Comparison of ENCODE assay signal across 8 cellular contexts in the genomic region with DNA sequence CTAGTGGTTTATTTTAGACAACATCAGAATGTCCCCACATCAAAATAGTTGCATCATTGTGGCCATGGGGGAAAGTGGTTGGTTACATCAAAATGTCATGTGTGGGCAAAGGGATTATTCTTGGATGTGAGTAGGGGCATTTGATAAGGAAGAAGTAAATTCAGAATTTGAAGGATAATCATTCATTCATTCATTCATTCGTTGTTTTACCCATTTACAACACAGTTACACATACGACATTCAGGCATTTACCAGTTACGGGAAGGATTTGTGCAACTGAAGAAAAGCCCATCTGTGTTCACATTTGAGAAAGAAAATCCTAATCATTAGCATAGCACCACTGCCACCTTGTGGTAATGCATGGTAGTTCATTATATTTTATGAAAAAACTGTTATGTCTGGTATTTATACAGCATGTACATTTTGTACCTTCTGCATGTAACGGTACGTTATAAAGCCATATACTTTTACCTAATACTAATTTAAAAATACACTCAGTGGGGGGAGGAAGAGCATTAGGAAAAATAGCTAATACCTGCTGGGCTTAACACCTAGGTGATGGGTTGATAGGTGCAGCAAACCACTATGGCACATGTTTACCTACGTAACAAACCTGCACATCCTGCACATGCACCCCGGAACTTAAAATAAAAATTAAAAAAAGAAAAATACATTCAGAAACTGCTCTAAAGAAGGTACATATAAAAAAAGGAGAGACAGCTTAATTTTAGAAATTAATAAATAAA.
A peak's percentile ranks its signal among the peaks of the same experiment; 100 is the strongest.
DNase-seq lines count a peak whose midpoint lies in the region; ATAC-seq and TF ChIP-seq lines count a peak whose summit lies in the region.

No MANE protein-coding gene starts in this region.

- dilution Hi-C loops in IMR-90 (cut with HindIII; ENCODE audit: low sequenced_read_pairs, unreplicated experiment), result no loop called here

- H3K4me3 ChIP-seq in IMR-90 (ENCODE audit: insufficient read depth, low read depth, low read length), result no peak overlapping the region
- H3K4me3 ChIP-seq in OCI-LY1 (ENCODE audit: low read depth, low read length, poor library complexity, severe bottlenecking), result no peak overlapping the region
- H3K4me3 ChIP-seq in body of pancreas, result no peak overlapping the region

- H2BK20ac ChIP-seq in IMR-90 (ENCODE audit: low read depth, low read length), result no peak overlapping the region

- H3K23ac ChIP-seq in IMR-90 (ENCODE audit: low read depth, low read length), result no peak overlapping the region

- H2AFZ ChIP-seq in IMR-90 (replicated peaks; ENCODE audit: low read length, poor library complexity) (no peak overlapping the region), OCI-LY1 (ENCODE audit: low read length) (no peak overlapping the region)

- H2BK120ac ChIP-seq in IMR-90 (ENCODE audit: low read depth, low read length), result no peak overlapping the region

- no peak overlapping the region for H3K56ac ChIP-seq in IMR-90 (ENCODE audit: extremely low read depth, insufficient read depth, low read length)

- TF ChIP-seq CTCF in IMR-90 (conservative IDR thresholded peaks at IDR 0.05; ENCODE audit: low read depth, low read length) (peak; percentile 84), OCI-LY1 (IDR thresholded peaks at IDR 0.05; ENCODE audit: low read length) (peak; percentile 78), body of pancreas (IDR thresholded peaks at IDR 0.05) (peak; percentile 64 to 92 (median 80))

- peaks cover 13 to 39% of the 10 kb centered on the region in 2 experiments for H3K79me1 ChIP-seq in IMR-90 (ENCODE audit: low read depth in 1 of 2, low read length in 2 of 2)

- no peaks in the 10 kb centered on the region for H3K36me3 ChIP-seq in IMR-90 (ENCODE audit: control insufficient read depth, insufficient read depth, low read length)
- no peaks in the 10 kb centered on the region for H3K36me3 ChIP-seq in OCI-LY1 (ENCODE audit: insufficient read depth, low read length)
- H3K36me3 ChIP-seq in body of pancreas (replicated peaks in 1 of 2; ENCODE audit: insufficient read depth in 1 of 2, low read depth in 2 of 2), result no peaks in the 10 kb centered on the region

- WGBS in IMR-90 (ENCODE audit: extremely low coverage in 2 of 2, insufficient read length in 1 of 2), 2 experiments, result no CpG with 5 or more reads among the region's 7 CpGs
- 11 to 13% methylated on average over 7 of the region's 7 CpGs for WGBS in body of pancreas, 2 donors

- in situ Hi-C loops in IMR-90 (cut with MboI; ENCODE audit: low sequenced_read_pairs), result loop anchor here (5.0 to 10.0 kb wide), 2 partner anchors 443 to 726 kb away; no protein-coding TSS in a partner anchor

- no peaks in the 10 kb centered on the region for H3F3A ChIP-seq in OCI-LY1 (ENCODE audit: insufficient read depth, low read length)

- no TSS peak for BruUV-seq in IMR-90 (replicated peaks; lab: Mats Ljungman, UMichigan)

- H3K27ac ChIP-seq in IMR-90 (ENCODE audit: insufficient read depth, low read length), result no peak overlapping the region
- no peak overlapping the region for H3K27ac ChIP-seq in OCI-LY1 (ENCODE audit: low read depth, low read length, poor library complexity, severe bottlenecking)
- no peak overlapping the region for H3K27ac ChIP-seq in body of pancreas

- H3K27me3 ChIP-seq in IMR-90 (ENCODE audit: control insufficient read depth, insufficient read depth, low read length), result no peaks in the 10 kb centered on the region
- H3K27me3 ChIP-seq in OCI-LY1 (ENCODE audit: insufficient read depth, low read length), result no peaks in the 10 kb centered on the region
- H3K27me3 ChIP-seq in body of pancreas, result no peaks in the 10 kb centered on the region

- H4K8ac ChIP-seq in IMR-90 (ENCODE audit: low read depth in 2 of 2, low read length in 2 of 2), result no peak overlapping the region

- TF ChIP-seq RAD21 in IMR-90 (IDR thresholded peaks at IDR 0.05; ENCODE audit: low read length), result peak; percentile 88

- peak; percentile 4 to 39 for DNase-seq in activated CD4-positive, alpha-beta T cell treated with anti-CD3 and anti-CD28 coated beads for 24 hours (ENCODE audit: low read depth in 2 of 2)
- no peak for DNase-seq in activated CD4-positive, alpha-beta T cell treated with anti-CD3 and anti-CD28 coated beads, Interleukin-2, amount 50 U/mL, for 48 hours
- DNase-seq in IMR-90 (peak; percentile 82), body of pancreas (peak in 2 of 4 donors; percentile 18 to 33), iris pigment epithelial cell (ENCODE audit: low read depth) (peak; percentile 82)
- DNase-seq in stimulated activated CD4-positive, alpha-beta T cell treated with anti-CD3 and anti-CD28 coated beads, Interleukin-4, amount 100 ng/mL, for 1 hour, result peak; percentile 4

- TF ChIP-seq POLR2A in IMR-90 (IDR thresholded peaks at IDR 0.05; ENCODE audit: low read depth, low read length) (no peak), body of pancreas (IDR thresholded peaks at IDR 0.05) (no peak)

- no peak overlapping the region for H3K9ac ChIP-seq in IMR-90 (ENCODE audit: low read depth, low read length)
- no peak overlapping the region for H3K9ac ChIP-seq in OCI-LY1 (ENCODE audit: low read length)

- H3K4ac ChIP-seq in IMR-90 (ENCODE audit: low read depth, low read length), result no peak overlapping the region

- H2AK9ac ChIP-seq in IMR-90 (replicated peaks; ENCODE audit: low read depth, low read length, poor library complexity), result no peak overlapping the region

- H2BK15ac ChIP-seq in IMR-90 (ENCODE audit: low read depth, low read length), result no peak overlapping the region

- intact Hi-C loops in IMR-90 (cut with micrococcal nuclease), result loop anchor here (1.0 to 5.0 kb wide), 4 partner anchors 70 to 700 kb away; a partner anchor contains a TSS
- intact Hi-C loops in body of pancreas (cut with DNase I), result no loop called here

- H3K4me2 ChIP-seq in IMR-90 (ENCODE audit: low read depth, low read length) (peak overlapping the region; percentile 42; the same call in 1 of the 2 replicates), OCI-LY1 (ENCODE audit: low read length) (no peak overlapping the region)

- no peak overlapping the region for H3K14ac ChIP-seq in IMR-90 (replicated peaks; ENCODE audit: low read depth, low read length)

- CTCF ChIA-PET in IMR-90 (lab: Yijun Ruan, JAX), result interaction anchor here (0.8 to 3.2 kb wide), 4 partner anchors 442 to 458 kb away, joined by 3 to 12 read pairs (median 5); no protein-coding TSS in a partner anchor

- H3K9me1 ChIP-seq in IMR-90 (ENCODE audit: insufficient read depth, low read length), result peaks cover 3% of the 10 kb centered on the region; the same call in 1 of the 2 replicates

- H4K5ac ChIP-seq in IMR-90 (ENCODE audit: low read depth, low read length), result no peak overlapping the region

- H4K91ac ChIP-seq in IMR-90 (ENCODE audit: insufficient read depth, low read depth, low read length), result no peak overlapping the region

- H3K4me1 ChIP-seq in IMR-90 (ENCODE audit: control insufficient read depth, insufficient read depth, low read length) (peaks cover 3% of the 10 kb centered on the region; the same call in 1 of the 2 replicates), OCI-LY1 (ENCODE audit: insufficient read depth, low read length, severe bottlenecking) (no peaks in the 10 kb centered on the region), body of pancreas (peaks cover 1% of the 10 kb centered on the region)

- H3K18ac ChIP-seq in IMR-90 (ENCODE audit: low read depth, low read length), result no peak overlapping the region

- POLR2A ChIA-PET in IMR-90 (lab: Charles Lee; ENCODE audit: unreplicated experiment), result no interaction called here

- H4K20me1 ChIP-seq in IMR-90 (ENCODE audit: insufficient read depth, low read length), result peaks cover 6% of the 10 kb centered on the region; the same call in 1 of the 2 replicates
- H4K20me1 ChIP-seq in OCI-LY1 (ENCODE audit: insufficient read depth, low read length), result no peaks in the 10 kb centered on the region

- no peaks in the 10 kb centered on the region for H3K79me2 ChIP-seq in OCI-LY1 (ENCODE audit: insufficient read depth, low read length)

- H2AK5ac ChIP-seq in IMR-90 (ENCODE audit: low read depth, low read length), result no peak overlapping the region

- H3K9me2 ChIP-seq in OCI-LY1 (ENCODE audit: low read depth, low read length), result no peaks in the 10 kb centered on the region

- no peak overlapping the region for H2BK5ac ChIP-seq in IMR-90 (ENCODE audit: low read depth, low read length, poor library complexity, severe bottlenecking)

- peak; percentile 67 for ATAC-seq in IMR-90 (ENCODE audit: low read depth)
- ATAC-seq in body of pancreas, result peak; percentile 66
- no peak for ATAC-seq in HG02623 (IDR thresholded peaks at IDR 0.05; ENCODE audit: unreplicated experiment)

- H3K9me3 ChIP-seq in IMR-90 (ENCODE audit: control insufficient read depth, insufficient read depth, low read length), result no peaks in the 10 kb centered on the region
- H3K9me3 ChIP-seq in OCI-LY1 (ENCODE audit: low read length), result no peaks in the 10 kb centered on the region
- no peaks in the 10 kb centered on the region for H3K9me3 ChIP-seq in body of pancreas

TF ChIP-seq in IMR-90, 13 proteins besides CTCF, POLR2A, EP300 and RAD21:
- TF ChIP-seq MAZ (IDR thresholded peaks at IDR 0.05; ENCODE audit: borderline replicate concordance, low read depth, low read length), result no peak
- TF ChIP-seq RCOR1 (IDR thresholded peaks at IDR 0.05; ENCODE audit: insufficient replicate concordance, low read length), result no peak
- TF ChIP-seq CEBPB (IDR thresholded peaks at IDR 0.05; ENCODE audit: low read depth, low read length), result 0 out of 2 replicates have a peak, but pooled peaks have one; percentile 8
- TF ChIP-seq BHLHE40 (IDR thresholded peaks at IDR 0.05; ENCODE audit: low read depth, low read length), result no peak
- peak; percentile 83 for TF ChIP-seq SMC3 (IDR thresholded peaks at IDR 0.05; ENCODE audit: low read depth, low read length)

Comparison
In these comparisons a context has a peak if more than half of its experiments do, and no peak if none do; other contexts are left out.
1. DNase-seq: peak in activated CD4-positive, alpha-beta T cell treated with anti-CD3 and anti-CD28 coated beads for 24 hours (2 of 2), IMR-90 (single experiment), iris pigment epithelial cell (single experiment) and stimulated activated CD4-positive, alpha-beta T cell treated with anti-CD3 and anti-CD28 coated beads, Interleukin-4, amount 100 ng/mL, for 1 hour (single experiment); none in activated CD4-positive, alpha-beta T cell treated with anti-CD3 and anti-CD28 coated beads, Interleukin-2, amount 50 U/mL, for 48 hours (0 of 2).
2. Peak in every context shown above with its lines, with median percentiles within 50 percentile points of each other: CTCF ChIP-seq.